Comparison of ENCODE assay signal across 8 cellular contexts in the genomic region with DNA sequence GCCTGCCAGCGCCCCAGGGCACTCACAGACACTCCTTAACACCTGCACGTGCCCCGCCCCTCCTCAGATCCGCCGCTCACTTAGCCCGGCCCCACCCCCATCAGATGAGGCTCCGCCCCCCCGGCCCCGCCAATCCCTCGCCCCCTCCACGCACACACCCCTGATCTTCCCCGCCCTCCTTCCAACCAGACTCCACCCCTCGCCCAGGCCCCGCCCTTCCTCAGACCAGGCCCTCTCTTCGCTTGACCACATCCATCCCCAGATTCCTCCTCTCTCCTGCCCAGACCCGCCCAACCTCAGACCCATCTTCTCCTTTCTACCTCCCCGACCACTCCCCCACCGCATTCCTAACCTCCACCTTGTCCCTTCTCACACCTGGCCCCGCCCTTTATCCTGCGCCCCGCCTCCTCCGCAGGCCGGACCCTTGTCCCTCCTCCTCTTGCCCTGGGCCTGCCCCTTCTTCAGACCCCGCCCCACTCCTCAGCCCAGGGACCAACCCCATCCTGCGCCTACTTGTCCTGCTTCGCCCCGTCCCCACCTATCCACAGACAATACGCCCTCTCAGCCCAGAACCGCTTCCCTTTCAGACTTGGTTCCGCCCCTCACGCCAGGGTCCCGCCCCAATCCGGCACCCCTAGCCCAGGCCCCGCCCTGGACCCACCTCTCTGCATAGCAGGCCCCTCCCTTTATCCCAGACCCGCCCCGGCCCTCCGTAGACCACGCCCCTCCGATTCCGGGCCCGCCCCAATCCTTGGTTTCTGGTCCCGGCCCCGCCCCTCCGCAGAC.
DNase-seq lines count a peak whose midpoint lies in the region; ATAC-seq, FAIRE-seq and TF ChIP-seq lines count a peak whose summit lies in the region.

No MANE protein-coding gene starts in this region.

- H3K4me3 ChIP-seq in DOHH2 (ENCODE audit: low read length) (peak overlapping the region; percentile 90), RWPE2 (ENCODE audit: severe bottlenecking) (peak overlapping the region; percentile 74)

- no peaks in the 10 kb centered on the region for H3F3A ChIP-seq in DOHH2 (ENCODE audit: control insufficient read depth, insufficient read depth)

- H3K36me3 ChIP-seq in DOHH2 (ENCODE audit: control insufficient read depth, low read length) (no peaks in the 10 kb centered on the region; the same call in 1 of the 2 replicates), RWPE2 (ENCODE audit: low read depth) (no peaks in the 10 kb centered on the region)

- H3K27me3 Mint-ChIP-seq in nephron (ENCODE audit: low read depth), result peaks cover 15% of the 10 kb centered on the region

- DNase-seq in H54 (ENCODE audit: insufficient read length, low spot score) (peak; percentile 91), LoVo (ENCODE audit: low spot score) (peak; percentile 97), RWPE2 (ENCODE audit: low spot score) (peak; percentile 96), fibroblast of the conjunctiva (ENCODE audit: low read depth) (peak; percentile 92)
- peak; percentile 98 for DNase-seq in activated effector memory CD4-positive, alpha-beta T cell treated with Interleukin-2 at 50 U/mL for 16 hours
- peak; percentile 96 for DNase-seq in stimulated activated naive CD4-positive, alpha-beta T cell treated with Interleukin-2 at 50 U/mL for 16 hours (lab: John Stamatoyannopoulos, UW)

- peak overlapping the region; percentile 67 for H3K27ac ChIP-seq in DOHH2 (ENCODE audit: low read depth, low read length)
- H3K27ac ChIP-seq in RWPE2 (ENCODE audit: poor library complexity, severe bottlenecking), result peak overlapping the region; percentile 24

- H3K79me2 ChIP-seq in DOHH2 (ENCODE audit: control insufficient read depth, low read length), result peaks cover 33% of the 10 kb centered on the region

- H3K27me3 ChIP-seq in DOHH2 (ENCODE audit: control insufficient read depth, low read length) (no peaks in the 10 kb centered on the region), RWPE2 (ENCODE audit: insufficient read depth, poor library complexity, severe bottlenecking) (no peaks in the 10 kb centered on the region)

- H3K9me3 ChIP-seq in DOHH2 (ENCODE audit: control insufficient read depth, insufficient read depth, low read length) (no peaks in the 10 kb centered on the region), RWPE2 (ENCODE audit: severe bottlenecking) (no peaks in the 10 kb centered on the region)

- TF ChIP-seq CTCF in DOHH2 (IDR thresholded peaks at IDR 0.05; ENCODE audit: low read depth, low read length, poor library complexity, severe bottlenecking) (no peak), RWPE2 (IDR thresholded peaks at IDR 0.05; ENCODE audit: poor library complexity, severe bottlenecking) (no peak), nephron (IDR thresholded peaks at IDR 0.05; ENCODE audit: unreplicated experiment in 3 of 3) (no peak)

- H3K4me1 ChIP-seq in DOHH2 (ENCODE audit: control insufficient read depth, low read length) (peaks cover 20% of the 10 kb centered on the region), RWPE2 (ENCODE audit: insufficient read depth, poor library complexity, severe bottlenecking) (peaks cover 6% of the 10 kb centered on the region)

- ATAC-seq in RWPE2 (ENCODE audit: low read depth), result peak; percentile 92

- peak overlapping the region; percentile 89 for H3K4me2 ChIP-seq in DOHH2 (ENCODE audit: low read length)

- no peaks in the 10 kb centered on the region for H3K9me2 ChIP-seq in DOHH2 (replicated peaks; ENCODE audit: control insufficient read depth, low read length)

- H3K9me3 Mint-ChIP-seq in nephron, result no peaks in the 10 kb centered on the region

- TF ChIP-seq POLR2A in H54 (IDR thresholded peaks at IDR 0.05; ENCODE audit: low read depth, low read length), result 0 out of 2 replicates have a peak, but pooled peaks have one; percentile 10

- no peak for FAIRE-seq in H54 (lab: Jason Lieb, UNC)

- peak overlapping the region in 2 of 3 experiments; percentile 70 to 74 for H3K27ac Mint-ChIP-seq in nephron

- peak overlapping the region; percentile 86 to 90 (median 90) for H3K4me3 Mint-ChIP-seq in nephron

- H4K20me1 ChIP-seq in DOHH2 (ENCODE audit: control insufficient read depth, insufficient read depth, low read depth, low read length), result no peaks in the 10 kb centered on the region

- no peaks in the 10 kb centered on the region for H3K36me3 Mint-ChIP-seq in nephron (ENCODE audit: low read depth)

- H3K4me1 Mint-ChIP-seq in nephron, result peaks cover 5% of the 10 kb centered on the region

Comparison
In these comparisons a context has a peak if more than half of its experiments do, and no peak if none do; other contexts are left out.
1. Peak in every context shown above with its lines: DNase-seq, ATAC-seq, H3K4me3 ChIP-seq and H3K27ac ChIP-seq.